12 cellular contexts compared by ENCODE assay signal in the genomic region with DNA sequence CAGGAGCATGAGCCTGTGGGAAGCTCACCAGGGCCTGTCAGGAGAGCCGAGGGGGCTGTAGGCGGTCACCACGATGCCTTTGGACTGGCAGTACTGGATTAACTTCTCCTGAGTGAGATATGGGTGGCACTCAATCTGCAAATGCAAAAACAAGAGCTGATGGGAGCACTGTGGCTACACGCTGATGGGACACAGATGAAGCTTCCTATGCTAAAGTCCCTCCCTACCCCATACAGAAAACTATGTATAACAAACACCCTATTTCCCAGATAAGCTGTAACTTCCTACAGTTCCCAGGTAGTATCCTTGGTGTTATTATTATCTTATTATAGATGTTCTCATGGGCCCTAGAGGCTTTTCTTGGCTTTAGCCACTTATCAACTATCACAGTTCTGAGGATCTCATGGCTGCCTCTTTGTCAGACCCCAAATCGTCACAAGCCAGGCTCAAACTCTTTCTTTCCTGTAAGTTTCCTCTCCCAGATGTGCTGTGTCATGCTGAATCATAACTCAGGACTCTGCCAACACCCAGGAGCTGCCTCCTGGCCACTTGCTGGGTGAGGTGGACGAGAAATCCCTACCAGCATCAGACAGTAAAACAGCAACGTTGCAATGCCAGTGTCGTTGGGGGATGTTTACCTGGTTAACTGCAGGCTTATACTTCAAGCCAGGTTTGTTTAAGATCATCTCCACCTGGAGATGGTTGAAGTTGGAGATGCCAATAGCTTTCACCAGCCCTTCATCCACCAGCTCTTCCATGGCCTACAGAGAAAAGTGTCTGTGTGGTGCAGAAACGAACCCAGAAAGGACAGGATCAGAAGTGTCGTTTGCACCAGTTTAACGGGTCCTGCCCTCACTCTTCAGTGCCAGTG. TPM values are rescaled to one million over a fixed set of nuclear protein-coding genes. Genes with fewer than 3 reads are reported as not detected.
DNase-seq lines count a peak whose midpoint lies in the region; ATAC-seq lines count a peak whose summit lies in the region.
"Had no signal": no experiment of that assay in that cellular context is flagged by ENCODE, and none has a peak within 500 bp of the region (broad histone marks: within the 10 kb centered on the region; RNA-seq: fewer than 3 reads in every experiment).

No MANE protein-coding gene starts in this region.

- ATAC-seq in esophagus mucosa: peak; percentile 75
- no peak for ATAC-seq in stimulated activated effector memory CD8-positive, alpha-beta T cell treated with anti-CD3 and anti-CD28 coated beads, Interleukin-12 subunit alpha, Interleukin-12 subunit beta, amount 100 ng/mL, for 72 hours
- ATAC-seq: stimulated activated memory B cell treated with anti-CD40 and anti-IgM and Interleukin-4, amounts not matched to agents 10 μg/mL and 1 μg/mL and 100 μg/mL, for 72 hours had no signal

- H3K9me3 Mint-ChIP-seq in activated T-cell treated with anti-CD3 and anti-CD28 coated beads, Interleukin-2, amount 50 U/mL, for 24 hours: no peaks in the 10 kb centered on the region
- no peaks in the 10 kb centered on the region for H3K9me3 Mint-ChIP-seq in stimulated activated effector memory CD8-positive, alpha-beta T cell treated with anti-CD3 and anti-CD28 coated beads, Interleukin-12 subunit alpha, Interleukin-12 subunit beta, amount 100 ng/mL, for 72 hours
- H3K9me3 Mint-ChIP-seq: activated naive CD4-positive, alpha-beta T cell treated with anti-CD3 and anti-CD28 coated beads for 36 hours; stimulated activated memory B cell treated with anti-CD40 and anti-IgM and Interleukin-4, amounts not matched to agents 10 μg/mL and 1 μg/mL and 100 μg/mL, for 72 hours had no signal

- H3K27me3 Mint-ChIP-seq in activated T-cell treated with anti-CD3 and anti-CD28 coated beads, Interleukin-2, amount 50 U/mL, for 24 hours: no peaks in the 10 kb centered on the region
- H3K27me3 Mint-ChIP-seq: stimulated activated memory B cell treated with anti-CD40 and anti-IgM and Interleukin-4, amounts not matched to agents 10 μg/mL and 1 μg/mL and 100 μg/mL, for 72 hours had no signal

- peaks cover 8% of the 10 kb centered on the region for H3K4me1 Mint-ChIP-seq in activated T-cell treated with anti-CD3 and anti-CD28 coated beads, Interleukin-2, amount 50 U/mL, for 24 hours (ENCODE audit: low read depth)
- peaks cover 8% of the 10 kb centered on the region for H3K4me1 Mint-ChIP-seq in stimulated activated effector memory CD8-positive, alpha-beta T cell treated with anti-CD3 and anti-CD28 coated beads, Interleukin-12 subunit alpha, Interleukin-12 subunit beta, amount 100 ng/mL, for 72 hours

- H3K4me3 Mint-ChIP-seq in activated T-cell treated with anti-CD3 and anti-CD28 coated beads, Interleukin-2, amount 50 U/mL, for 24 hours: no peak overlapping the region
- no peak overlapping the region for H3K4me3 Mint-ChIP-seq in stimulated activated effector memory CD8-positive, alpha-beta T cell treated with anti-CD3 and anti-CD28 coated beads, Interleukin-12 subunit alpha, Interleukin-12 subunit beta, amount 100 ng/mL, for 72 hours
- H3K4me3 Mint-ChIP-seq: activated naive CD4-positive, alpha-beta T cell treated with anti-CD3 and anti-CD28 coated beads for 36 hours; stimulated activated memory B cell treated with anti-CD40 and anti-IgM and Interleukin-4, amounts not matched to agents 10 μg/mL and 1 μg/mL and 100 μg/mL, for 72 hours had no signal

- H3K27ac Mint-ChIP-seq in activated T-cell treated with anti-CD3 and anti-CD28 coated beads, Interleukin-2, amount 50 U/mL, for 24 hours: peak overlapping the region; percentile 41
- peak overlapping the region; percentile 79 for H3K27ac Mint-ChIP-seq in stimulated activated effector memory CD8-positive, alpha-beta T cell treated with anti-CD3 and anti-CD28 coated beads, Interleukin-12 subunit alpha, Interleukin-12 subunit beta, amount 100 ng/mL, for 72 hours
- H3K27ac Mint-ChIP-seq: activated naive CD4-positive, alpha-beta T cell treated with anti-CD3 and anti-CD28 coated beads for 36 hours; stimulated activated memory B cell treated with anti-CD40 and anti-IgM and Interleukin-4, amounts not matched to agents 10 μg/mL and 1 μg/mL and 100 μg/mL, for 72 hours had no signal

- peaks cover 95% of the 10 kb centered on the region for H3K36me3 Mint-ChIP-seq in activated T-cell treated with anti-CD3 and anti-CD28 coated beads, Interleukin-2, amount 50 U/mL, for 24 hours (ENCODE audit: low read depth)
- peaks cover 74% of the 10 kb centered on the region for H3K36me3 Mint-ChIP-seq in stimulated activated effector memory CD8-positive, alpha-beta T cell treated with anti-CD3 and anti-CD28 coated beads, Interleukin-12 subunit alpha, Interleukin-12 subunit beta, amount 100 ng/mL, for 72 hours

- no peak for DNase-seq in activated T-cell treated with anti-CD3 and anti-CD28 coated beads, Interleukin-2, amount 50 U/mL, for 24 hours
- DNase-seq in activated T-cell treated with anti-CD3 and anti-CD28 coated beads for 4 hours (no peak), SK-MEL-5 (ENCODE audit: low read depth, low spot score) (peak; percentile 22), NCI-H1436 (lab: John Stamatoyannopoulos, UW) (no peak), GDM1 (lab: John Stamatoyannopoulos, UW) (no peak), GOT3 (lab: John Stamatoyannopoulos, UW) (no peak)
- DNase-seq in stimulated activated effector memory CD8-positive, alpha-beta T cell treated with anti-CD3 and anti-CD28 coated beads, Interleukin-12 subunit alpha, Interleukin-12 subunit beta, amount 100 ng/mL, for 72 hours (ENCODE audit: low spot score in 2 of 2): no peak
- DNase-seq: activated naive CD4-positive, alpha-beta T cell treated with anti-CD3 and anti-CD28 coated beads for 36 hours; foreskin melanocyte; MV-4-11 had no signal

- in situ Hi-C loops in SK-MEL-5 (cut with HindIII; ENCODE audit: low pct_unique_long_range_greater_than_20kb, low sequenced_read_pairs): no loop called here

RNA-seq across cellular contexts. Expression of gene AKR1B1, which starts 10.3 kb away (rescaled TPM):
- total RNA-seq in SK-MEL-5 (2014; rRNA removed; shearing (Covaris generic)): 85.0 and 94.1 TPM in 2 replicates
- polyA plus RNA-seq in SK-MEL-5 (2015; cell fraction: cytosol; rRNA removed): 181 and 196 TPM in 2 replicates
- 125 and 159 TPM in 2 replicates for polyA plus RNA-seq in SK-MEL-5 (2015; cell fraction: nucleus; rRNA removed)
- 28.5 TPM for total RNA-seq in esophagus mucosa
